Comparison of ENCODE assay signal across 1 cellular context in genomic region chr19:19406878-19407639, GRCh38.
TF ChIP-seq lines count a peak whose summit lies in the region.

No MANE protein-coding gene starts in this region.

TF ChIP-seq in K562, 482 proteins besides CTCF, POLR2A, EP300 and RAD21 (continued from another document):
- TF ChIP-seq, protein P1, sequence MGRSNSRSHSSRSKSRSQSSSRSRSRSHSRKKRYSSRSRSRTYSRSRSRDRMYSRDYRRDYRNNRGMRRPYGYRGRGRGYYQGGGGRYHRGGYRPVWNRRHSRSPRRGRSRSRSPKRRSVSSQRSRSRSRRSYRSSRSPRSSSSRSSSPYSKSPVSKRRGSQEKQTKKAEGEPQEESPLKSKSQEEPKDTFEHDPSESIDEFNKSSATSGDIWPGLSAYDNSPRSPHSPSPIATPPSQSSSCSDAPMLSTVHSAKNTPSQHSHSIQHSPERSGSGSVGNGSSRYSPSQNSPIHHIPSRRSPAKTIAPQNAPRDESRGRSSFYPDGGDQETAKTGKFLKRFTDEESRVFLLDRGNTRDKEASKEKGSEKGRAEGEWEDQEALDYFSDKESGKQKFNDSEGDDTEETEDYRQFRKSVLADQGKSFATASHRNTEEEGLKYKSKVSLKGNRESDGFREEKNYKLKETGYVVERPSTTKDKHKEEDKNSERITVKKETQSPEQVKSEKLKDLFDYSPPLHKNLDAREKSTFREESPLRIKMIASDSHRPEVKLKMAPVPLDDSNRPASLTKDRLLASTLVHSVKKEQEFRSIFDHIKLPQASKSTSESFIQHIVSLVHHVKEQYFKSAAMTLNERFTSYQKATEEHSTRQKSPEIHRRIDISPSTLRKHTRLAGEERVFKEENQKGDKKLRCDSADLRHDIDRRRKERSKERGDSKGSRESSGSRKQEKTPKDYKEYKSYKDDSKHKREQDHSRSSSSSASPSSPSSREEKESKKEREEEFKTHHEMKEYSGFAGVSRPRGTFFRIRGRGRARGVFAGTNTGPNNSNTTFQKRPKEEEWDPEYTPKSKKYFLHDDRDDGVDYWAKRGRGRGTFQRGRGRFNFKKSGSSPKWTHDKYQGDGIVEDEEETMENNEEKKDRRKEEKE (IDR thresholded peaks at IDR 0.05; ENCODE audit: borderline replicate concordance in 1 of 2, control insufficient read depth in 1 of 2, low read depth in 2 of 2, low read length in 1 of 2): 0 out of 4 replicates have a peak, but pooled peaks of 1 of the 2 experiments have one; percentile 38
- TF ChIP-seq FOXJ2 (tag; IDR thresholded peaks at IDR 0.05) (no peak), FOSL1 (tag; conservative IDR thresholded peaks at IDR 0.05) (0 out of 2 replicates have a peak, but pooled peaks have one; percentile 34), ZFX (CRISPR knock-in tag; IDR thresholded peaks at IDR 0.05) (peak; percentile 23; the same call in 1 of the 2 replicates), KDM2B (CRISPR knock-in tag; IDR thresholded peaks at IDR 0.05) (no peak)
